ENCODE assay signal across 1 cellular context in genomic region chr14:90698379-90698869, GRCh38.
A peak's percentile ranks its signal among the peaks of the same experiment; 100 is the strongest.
TF ChIP-seq lines count a peak whose summit lies in the region.

No MANE protein-coding gene starts in this region.

TF ChIP-seq in HEK293, 187 proteins besides CTCF, POLR2A, EP300 and RAD21 (continued from another document and continues in another):
- TF ChIP-seq PRDM4 (tag by site-specific recombination; IDR thresholded peaks at IDR 0.05) = peak; percentile 90
- TF ChIP-seq ZNF16 (tag by site-specific recombination; IDR thresholded peaks at IDR 0.05; ENCODE audit: low read depth) = no peak
- TF ChIP-seq ZNF629 (tag by site-specific recombination; IDR thresholded peaks at IDR 0.05) = peak; percentile 92
- no peak for TF ChIP-seq SETDB1 (IDR thresholded peaks at IDR 0.05; ENCODE audit: insufficient read length, low read length)
- TF ChIP-seq ZNF239 (tag by site-specific recombination; IDR thresholded peaks at IDR 0.05) = no peak
- no peak for TF ChIP-seq ZNF292 (tag by site-specific recombination; IDR thresholded peaks at IDR 0.05; ENCODE audit: borderline replicate concordance, low read depth)
- no peak for TF ChIP-seq ZNF704 (tag by site-specific recombination; IDR thresholded peaks at IDR 0.05)
- TF ChIP-seq ZBTB44 (tag by site-specific recombination; IDR thresholded peaks at IDR 0.05) = peak; percentile 65
- no peak for TF ChIP-seq REST (tag by site-specific recombination; IDR thresholded peaks at IDR 0.05)
- TF ChIP-seq ZNF843 (tag by site-specific recombination; IDR thresholded peaks at IDR 0.05) = peak; percentile 72; the same call in 1 of the 2 replicates
- TF ChIP-seq ZBTB11 (tag by site-specific recombination; conservative IDR thresholded peaks at IDR 0.05; ENCODE audit: low read depth) = peak; percentile 40; the same call in 1 of the 2 replicates
- TF ChIP-seq ZBTB1 (tag by site-specific recombination; IDR thresholded peaks at IDR 0.05) = 0 out of 2 replicates have a peak, but pooled peaks have one; percentile 9
- TF ChIP-seq ZNF777 (tag by site-specific recombination; IDR thresholded peaks at IDR 0.05; ENCODE audit: borderline replicate concordance) = no peak
- peak; percentile 94 for TF ChIP-seq ZNF660 (tag by site-specific recombination; IDR thresholded peaks at IDR 0.05)
- peak; percentile 55 for TF ChIP-seq ZBTB8A (tag by site-specific recombination; IDR thresholded peaks at IDR 0.05)
- TF ChIP-seq ZNF664 (tag by site-specific recombination; IDR thresholded peaks at IDR 0.05) = 0 out of 2 replicates have a peak, but pooled peaks have one; percentile 36
- TF ChIP-seq PRDM6 (tag by site-specific recombination; IDR thresholded peaks at IDR 0.05) = peak; percentile 73
- TF ChIP-seq ZNF521 (tag by site-specific recombination; IDR thresholded peaks at IDR 0.05) = no peak
- TF ChIP-seq ZNF544 (tag by site-specific recombination; IDR thresholded peaks at IDR 0.05) = no peak
- TF ChIP-seq ZNF768 (tag by site-specific recombination; IDR thresholded peaks at IDR 0.05) = no peak
- no peak for TF ChIP-seq PBX3 (CRISPR knock-in tag; IDR thresholded peaks at IDR 0.05)
- peak; percentile 72 for TF ChIP-seq ZIC2 (tag by site-specific recombination; IDR thresholded peaks at IDR 0.05)
- TF ChIP-seq HOXD13 (CRISPR knock-in tag; IDR thresholded peaks at IDR 0.05; ENCODE audit: borderline replicate concordance) = no peak
- no peak for TF ChIP-seq ZNF501 (tag by site-specific recombination; IDR thresholded peaks at IDR 0.05)
- TF ChIP-seq ZNF571 (tag by site-specific recombination; IDR thresholded peaks at IDR 0.05) = no peak
- peak; percentile 41; the same call in 1 of the 2 replicates for TF ChIP-seq ZBTB20 (tag by site-specific recombination; IDR thresholded peaks at IDR 0.05)
- TF ChIP-seq ZEB2 (tag by site-specific recombination; IDR thresholded peaks at IDR 0.05) = peak; percentile 75
- TF ChIP-seq WT1 (tag by site-specific recombination; IDR thresholded peaks at IDR 0.05) = no peak
- TF ChIP-seq SP7 (tag by site-specific recombination; IDR thresholded peaks at IDR 0.05) = peak; percentile 58; the same call in 1 of the 2 replicates
- TF ChIP-seq ATF2 (tag by site-specific recombination; IDR thresholded peaks at IDR 0.05; ENCODE audit: low read depth) = peak; percentile 90
- no peak for TF ChIP-seq ZNF146 (tag by site-specific recombination; IDR thresholded peaks at IDR 0.05)
- peak; percentile 34; the same call in 1 of the 2 replicates for TF ChIP-seq ZFP69B (tag by site-specific recombination; IDR thresholded peaks at IDR 0.05)
- peak; percentile 76 for TF ChIP-seq SCRT2 (tag by site-specific recombination; IDR thresholded peaks at IDR 0.05)
- TF ChIP-seq ZNF24 (tag by site-specific recombination; IDR thresholded peaks at IDR 0.05) = peak; percentile 79; the same call in 1 of the 2 replicates
- 0 out of 2 replicates have a peak, but pooled peaks have one; percentile 17 for TF ChIP-seq ZNF518A (tag by site-specific recombination; conservative IDR thresholded peaks at IDR 0.05; ENCODE audit: low read depth)
- TF ChIP-seq ZNF394 (tag by site-specific recombination; IDR thresholded peaks at IDR 0.05; ENCODE audit: borderline replicate concordance) = no peak
